In the genomic region with DNA sequence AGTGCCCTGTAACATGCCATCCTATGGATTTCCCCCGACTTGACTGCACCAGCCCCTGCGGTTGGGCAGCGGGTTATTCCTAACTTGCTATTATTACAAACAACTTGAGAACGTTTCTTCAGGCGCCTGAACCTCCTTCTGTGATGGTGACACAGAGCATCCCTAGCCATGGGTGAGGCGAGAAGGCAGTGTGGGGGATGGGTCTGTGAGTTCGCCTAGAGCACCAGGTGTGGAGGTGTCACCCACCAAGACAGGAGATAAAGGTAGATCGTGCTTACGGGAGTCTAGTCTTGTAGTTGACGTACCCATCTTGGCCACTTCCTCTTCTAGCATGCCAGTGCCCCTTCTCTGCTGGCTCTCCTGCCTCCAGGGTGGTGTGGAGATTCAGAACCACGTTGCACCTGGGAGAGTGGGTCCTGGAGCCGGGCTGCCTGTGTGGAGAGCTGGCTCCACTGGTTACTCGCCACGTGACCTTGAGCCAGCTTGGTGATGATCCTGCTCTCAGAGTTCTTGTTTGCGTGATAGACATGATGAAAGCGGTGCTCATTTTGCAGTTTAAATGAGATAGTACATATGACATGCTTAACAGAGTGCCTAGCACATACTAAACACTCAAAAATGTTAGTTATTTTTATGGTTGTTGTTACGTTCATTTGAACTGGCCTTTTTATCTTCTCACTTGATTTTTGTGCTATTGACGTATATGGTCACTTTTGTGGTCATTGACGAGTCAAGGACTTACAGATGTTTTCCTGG, we compare ENCODE assay signal across 26 cellular contexts. TPM values are rescaled to one million over a fixed set of nuclear protein-coding genes. Genes with fewer than 3 reads are reported as not detected.
A peak's percentile ranks its signal among the peaks of the same experiment; 100 is the strongest.
DNase-seq lines count a peak whose midpoint lies in the region; ATAC-seq, FAIRE-seq and TF ChIP-seq lines count a peak whose summit lies in the region.
"Had no signal": no experiment of that assay in that cellular context is flagged by ENCODE, and none has a peak within 500 bp of the region (broad histone marks: within the 10 kb centered on the region; RNA-seq: fewer than 3 reads in every experiment).

No MANE protein-coding gene starts in this region.

- H3K9ac ChIP-seq in mesenchymal stem cell (ENCODE audit: low read length): no peak overlapping the region

- 91% methylated on average over 17 of the region's 19 CpGs for WGBS in mesenchymal stem cell
- WGBS in small intestine, 3 donors: 94% methylated on average over 19 of the region's 19 CpGs

- peaks cover 30% of the 10 kb centered on the region for H3K4me1 ChIP-seq in mesenchymal stem cell (ENCODE audit: control insufficient read depth, insufficient read depth, low read depth, low read length)
- no peaks in the 10 kb centered on the region for H3K4me1 ChIP-seq in small intestine (ENCODE audit: control insufficient read depth in 2 of 2, insufficient read depth in 1 of 2, low read depth in 1 of 2, low read length in 1 of 2)
- H3K4me1 ChIP-seq: Caco-2 had no signal

- no peak overlapping the region for H2BK12ac ChIP-seq in mesenchymal stem cell (ENCODE audit: low read length in 2 of 2)

- H4K8ac ChIP-seq in mesenchymal stem cell (ENCODE audit: low read length): no peak overlapping the region

- peaks cover 44% of the 10 kb centered on the region for H3K79me1 ChIP-seq in mesenchymal stem cell (replicated peaks; ENCODE audit: low read length, poor library complexity, severe bottlenecking)

- H3K4me3 Mint-ChIP-seq in T-cell (no peak overlapping the region), chondrocyte (ENCODE audit: unreplicated experiment) (no peak overlapping the region)
- H3K4me3 Mint-ChIP-seq in stimulated activated naive CD8-positive, alpha-beta T cell treated with anti-CD3 and anti-CD28 coated beads, Interleukin-15, amount 100 ng/mL, for 72 hours: no peak overlapping the region
- H3K4me3 Mint-ChIP-seq: activated CD8-positive, alpha-beta T cell treated with anti-CD3 and anti-CD28 coated beads, Interleukin-2, amount 10 ng/mL, durations not matched to agents 7 days and 5 days; nephron had no signal

- H3K27ac ChIP-seq in mesenchymal stem cell (ENCODE audit: low read length, poor library complexity, severe bottlenecking) (no peak overlapping the region), brain microvascular endothelial cell (no peak overlapping the region), small intestine (ENCODE audit: low read depth in 1 of 2, low read length in 1 of 2) (no peak overlapping the region)
- H3K27ac ChIP-seq: ovary, Peyer's patch, skin epidermis, tibial artery had no signal

- no peak overlapping the region for H2BK15ac ChIP-seq in mesenchymal stem cell (ENCODE audit: low read depth, poor library complexity, severe bottlenecking)

- no peak overlapping the region for H3K18ac ChIP-seq in mesenchymal stem cell (ENCODE audit: low read depth in 1 of 2, low read length in 2 of 2)

- H3K36me3 ChIP-seq in mesenchymal stem cell (ENCODE audit: control insufficient read depth in 1 of 2, insufficient read depth in 2 of 2, low read depth in 1 of 2, low read length in 2 of 2) (peaks cover 59 to 60% of the 10 kb centered on the region in 2 experiments), brain microvascular endothelial cell (replicated peaks) (peaks cover 9% of the 10 kb centered on the region), small intestine (ENCODE audit: control insufficient read depth in 2 of 2, insufficient read depth in 2 of 2, low read length in 2 of 2) (peaks cover 3 to 19% of the 10 kb centered on the region in 2 donors)
- H3K36me3 ChIP-seq: ovary had no signal

- H3K27me3 Mint-ChIP-seq in T-cell: no peaks in the 10 kb centered on the region
- H3K27me3 Mint-ChIP-seq in chondrocyte (ENCODE audit: low read depth): no peaks in the 10 kb centered on the region
- no peaks in the 10 kb centered on the region for H3K27me3 Mint-ChIP-seq in stimulated activated naive CD8-positive, alpha-beta T cell treated with anti-CD3 and anti-CD28 coated beads, Interleukin-15, amount 100 ng/mL, for 72 hours

- peaks cover 56% of the 10 kb centered on the region for H3K36me3 Mint-ChIP-seq in T-cell
- H3K36me3 Mint-ChIP-seq in chondrocyte (ENCODE audit: low read depth): peaks cover 4% of the 10 kb centered on the region

- H3K4me1 Mint-ChIP-seq in T-cell: peaks cover 37 to 42% (median 38%) of the 10 kb centered on the region in 3 donors
- peaks cover 36% of the 10 kb centered on the region for H3K4me1 Mint-ChIP-seq in chondrocyte (ENCODE audit: low read depth)
- peaks cover 38% of the 10 kb centered on the region for H3K4me1 Mint-ChIP-seq in stimulated activated naive CD8-positive, alpha-beta T cell treated with anti-CD3 and anti-CD28 coated beads, Interleukin-15, amount 100 ng/mL, for 72 hours

- no peaks in the 10 kb centered on the region for H3K27me3 ChIP-seq in mesenchymal stem cell (ENCODE audit: control insufficient read depth in 1 of 2, insufficient read depth in 1 of 2, low read length in 2 of 2)
- no peaks in the 10 kb centered on the region for H3K27me3 ChIP-seq in brain microvascular endothelial cell (replicated peaks)
- H3K27me3 ChIP-seq in small intestine (ENCODE audit: control insufficient read depth in 2 of 2, insufficient read depth in 2 of 2, low read length in 2 of 2): no peaks in the 10 kb centered on the region
- H3K27me3 ChIP-seq: ovary, Peyer's patch, tibial artery had no signal

- DNase-seq in T-cell (no peak), chondrocyte (ENCODE audit: low spot score) (no peak), mesenchymal stem cell (no peak), brain microvascular endothelial cell (no peak), small intestine (no peak)
- no peak for DNase-seq in stimulated activated naive CD8-positive, alpha-beta T cell treated with anti-CD3 and anti-CD28 coated beads, Interleukin-15, amount 100 ng/mL, for 72 hours
- DNase-seq: activated CD8-positive, alpha-beta T cell treated with anti-CD3 and anti-CD28 coated beads, Interleukin-2, amount 10 ng/mL, durations not matched to agents 7 days and 5 days; C1 segment of cervical spinal cord; central memory CD4-positive, alpha-beta T cell; DND-41; KBM-7; mucosa of descending colon; NCI-H1092; NCI-H1694 treated with DMSO at 0.1 percent for 48 hours; NCI-H82; ovary; SHP77 had no signal

- H3K14ac ChIP-seq in mesenchymal stem cell (ENCODE audit: low read length in 2 of 2): no peak overlapping the region

- no peak for TF ChIP-seq CTCF in chondrocyte (IDR thresholded peaks at IDR 0.05)
- no peak for TF ChIP-seq CTCF in brain microvascular endothelial cell (IDR thresholded peaks at IDR 0.05; ENCODE audit: low read depth, low read length, missing control alignments)

- no peak overlapping the region for H2BK120ac ChIP-seq in mesenchymal stem cell (ENCODE audit: low read depth, low read length)

- peak overlapping the region; percentile 59 for H2AK5ac ChIP-seq in mesenchymal stem cell (ENCODE audit: low read length, severe bottlenecking)

- no peak overlapping the region for H3K4me3 ChIP-seq in mesenchymal stem cell (ENCODE audit: insufficient read depth in 1 of 2, low read depth in 1 of 2, low read length in 2 of 2)
- H3K4me3 ChIP-seq in brain microvascular endothelial cell (ENCODE audit: low read depth, low read length): no peak overlapping the region
- H3K4me3 ChIP-seq in small intestine (ENCODE audit: low read depth in 1 of 2, low read length in 2 of 2): no peak overlapping the region
- H3K4me3 ChIP-seq: mucosa of descending colon, ovary, Peyer's patch, skin epidermis, tibial artery had no signal

- POLR2A ChIA-PET in T-cell (lab: Charles Lee): interaction anchor here in 1 of 2 donors (1.0 kb wide), 1 partner anchor 38 kb away, joined by 4 read pairs; a partner anchor contains a TSS

- H3K27ac Mint-ChIP-seq in T-cell (peak overlapping the region; percentile 2 to 4), chondrocyte (ENCODE audit: unreplicated experiment) (peak overlapping the region; percentile 32)
- peak overlapping the region; percentile 9 to 22 for H3K27ac Mint-ChIP-seq in stimulated activated naive CD8-positive, alpha-beta T cell treated with anti-CD3 and anti-CD28 coated beads, Interleukin-15, amount 100 ng/mL, for 72 hours
- H3K27ac Mint-ChIP-seq: activated CD8-positive, alpha-beta T cell treated with anti-CD3 and anti-CD28 coated beads, Interleukin-2, amount 10 ng/mL, durations not matched to agents 7 days and 5 days had no signal

- no peak overlapping the region for H3K4ac ChIP-seq in mesenchymal stem cell (ENCODE audit: low read depth in 1 of 2, low read length in 2 of 2)

- H3K23ac ChIP-seq in mesenchymal stem cell (ENCODE audit: low read length in 2 of 2): no peak overlapping the region

- ATAC-seq in T-cell (replicated peaks in 1 of 4) (no peak), GM18870 (IDR thresholded peaks at IDR 0.05; ENCODE audit: unreplicated experiment) (no peak)
- no peak for ATAC-seq in stimulated activated naive CD8-positive, alpha-beta T cell treated with anti-CD3 and anti-CD28 coated beads, Interleukin-15, amount 100 ng/mL, for 72 hours
- ATAC-seq: activated CD8-positive, alpha-beta T cell treated with anti-CD3 and anti-CD28 coated beads, Interleukin-2, amount 10 ng/mL, durations not matched to agents 7 days and 5 days; mucosa of descending colon had no signal

- peak overlapping the region; percentile 35 for H4K91ac ChIP-seq in mesenchymal stem cell (ENCODE audit: low read length)

- in situ Hi-C loops in brain microvascular endothelial cell (cut with HindIII; ENCODE audit: low pct_ligation_motif_present, low sequenced_read_pairs): no loop called here

- H3K9me3 ChIP-seq in mesenchymal stem cell (ENCODE audit: control insufficient read depth, low read length) (no peaks in the 10 kb centered on the region), small intestine (ENCODE audit: control insufficient read depth, low read depth) (no peaks in the 10 kb centered on the region)
- H3K9me3 ChIP-seq: Caco-2, mucosa of descending colon, ovary, Peyer's patch, tibial artery had no signal

- no peak overlapping the region for H2BK5ac ChIP-seq in mesenchymal stem cell (ENCODE audit: low read depth, low read length, poor library complexity, severe bottlenecking)

- CTCF ChIA-PET in T-cell (lab: Charles Lee): interaction anchor here in 1 of 2 donors (2.1 kb wide), 1 partner anchor 38 kb away, joined by 6 read pairs; a partner anchor contains a TSS

- H3K9me3 Mint-ChIP-seq in T-cell (no peaks in the 10 kb centered on the region), chondrocyte (ENCODE audit: low read depth) (no peaks in the 10 kb centered on the region)
- no peaks in the 10 kb centered on the region for H3K9me3 Mint-ChIP-seq in stimulated activated naive CD8-positive, alpha-beta T cell treated with anti-CD3 and anti-CD28 coated beads, Interleukin-15, amount 100 ng/mL, for 72 hours
- H3K9me3 Mint-ChIP-seq: nephron had no signal

- FAIRE-seq in small intestine (lab: Jason Lieb, UNC): no peak
- FAIRE-seq: endothelial cell of umbilical vein, frontal cortex, H1 had no signal

- H2AFZ ChIP-seq in mesenchymal stem cell (ENCODE audit: low read depth, low read length): no peak overlapping the region

- no peak overlapping the region for H3K4me2 ChIP-seq in mesenchymal stem cell (ENCODE audit: low read length, poor library complexity, severe bottlenecking)

RNA-seq across cellular contexts. Expression of a gene that starts 37.8 kb away (rescaled TPM):
- total RNA-seq in T-cell: 10 to 100 TPM; 38.3 to 67.8 (median 57.7) TPM
- 18.9 to 21.1 TPM (median 18.9 TPM) in 3 replicates for total RNA-seq in chondrocyte
- 16.5 TPM for polyA plus RNA-seq in mesenchymal stem cell (2013, experiment 1 of 2)
- polyA plus RNA-seq in mesenchymal stem cell (2013, experiment 2 of 2): 17.1 TPM
- polyA plus RNA-seq in small intestine: 10 to 100 TPM; 17.7 to 23.0 (median 18.9) TPM
